ENCODE assay signal across 13 cellular contexts in genomic region chr15:63906266-63906584, GRCh38.
DNase-seq lines count a peak whose midpoint lies in the region; ATAC-seq and TF ChIP-seq lines count a peak whose summit lies in the region.
"Had no signal": no experiment of that assay in that cellular context is flagged by ENCODE, and none has a peak within 500 bp of the region (broad histone marks: within the 10 kb centered on the region; RNA-seq: fewer than 3 reads in every experiment).

No MANE protein-coding gene starts in this region.

- H3K27me3 ChIP-seq in right atrium auricular region: no peaks in the 10 kb centered on the region
- no peaks in the 10 kb centered on the region for H3K27me3 ChIP-seq in lower lobe of right lung (ENCODE audit: low read depth)
- no peaks in the 10 kb centered on the region for H3K27me3 ChIP-seq in upper lobe of left lung
- H3K27me3 ChIP-seq: BE2C had no signal

- WGBS in upper lobe of left lung, 2 donors: 96 to 98% methylated on average over 2 to 4 of the region's 4 CpGs

- no peak for TF ChIP-seq EP300 in upper lobe of left lung (IDR thresholded peaks at IDR 0.05)

- H3K4me1 Mint-ChIP-seq in activated T-helper 1 cell treated with anti-CD3 and anti-CD28 coated beads, Interleukin-12 subunit alpha, Interleukin-12 subunit beta, Interleukin-2, Interleukin-4 antibody, amounts not matched to agents 30 ng/mL and 10 ng/mL and 1 ng/mL, durations not matched to agents 14 hours and 24 hours and 36 hours (ENCODE audit: low read depth): peaks cover 28% of the 10 kb centered on the region

- intact Hi-C loops in left ventricle myocardium superior (cut with micrococcal nuclease) (no loop called here), lower lobe of right lung (cut with DNase I) (no loop called here)
- intact Hi-C loops in activated T-helper 1 cell treated with anti-CD3 and anti-CD28 coated beads, Interleukin-12 subunit alpha, Interleukin-12 subunit beta, Interleukin-2, Interleukin-4 antibody, amounts not matched to agents 30 ng/mL and 10 ng/mL and 1 ng/mL, durations not matched to agents 14 hours and 24 hours and 36 hours (cut with micrococcal nuclease): no loop called here

- H3K4me3 ChIP-seq in right atrium auricular region (no peak overlapping the region), lower lobe of right lung (no peak overlapping the region), upper lobe of left lung (no peak overlapping the region)

- H3K4me1 ChIP-seq in right atrium auricular region (peaks cover 0 to 22% of the 10 kb centered on the region in 2 donors), lower lobe of right lung (peaks cover 29% of the 10 kb centered on the region), upper lobe of left lung (peaks cover 11 to 26% (median 15%) of the 10 kb centered on the region in 4 donors)

- TF ChIP-seq POLR2A in upper lobe of left lung (IDR thresholded peaks at IDR 0.05): no peak

- H3K36me3 ChIP-seq in right atrium auricular region (peaks cover 9% of the 10 kb centered on the region), lower lobe of right lung (peaks cover 14% of the 10 kb centered on the region), upper lobe of left lung (peaks cover 0 to 11% (median 2%) of the 10 kb centered on the region in 4 donors)
- H3K36me3 ChIP-seq: BE2C had no signal

- H3K27ac Mint-ChIP-seq in activated T-helper 1 cell treated with anti-CD3 and anti-CD28 coated beads, Interleukin-12 subunit alpha, Interleukin-12 subunit beta, Interleukin-2, Interleukin-4 antibody, amounts not matched to agents 30 ng/mL and 10 ng/mL and 1 ng/mL, durations not matched to agents 14 hours and 24 hours and 36 hours: peak overlapping the region; percentile 87
- H3K27ac Mint-ChIP-seq: endodermal cell had no signal

- ATAC-seq in left ventricle myocardium superior (peak; percentile 11), lower lobe of right lung (peak in 1 of 2 donors; percentile 4), upper lobe of left lung (ENCODE audit: low FRiP score in 2 of 2) (no peak), HG02623 (IDR thresholded peaks at IDR 0.05; ENCODE audit: unreplicated experiment) (no peak), GM18909 (IDR thresholded peaks at IDR 0.05; ENCODE audit: poor library complexity, unreplicated experiment) (no peak)

- no peaks in the 10 kb centered on the region for H3K9me3 Mint-ChIP-seq in activated T-helper 1 cell treated with anti-CD3 and anti-CD28 coated beads, Interleukin-12 subunit alpha, Interleukin-12 subunit beta, Interleukin-2, Interleukin-4 antibody, amounts not matched to agents 30 ng/mL and 10 ng/mL and 1 ng/mL, durations not matched to agents 14 hours and 24 hours and 36 hours
- H3K9me3 Mint-ChIP-seq: endodermal cell had no signal

- H3K4me3 Mint-ChIP-seq in activated T-helper 1 cell treated with anti-CD3 and anti-CD28 coated beads, Interleukin-12 subunit alpha, Interleukin-12 subunit beta, Interleukin-2, Interleukin-4 antibody, amounts not matched to agents 30 ng/mL and 10 ng/mL and 1 ng/mL, durations not matched to agents 14 hours and 24 hours and 36 hours: peak overlapping the region; percentile 31
- H3K4me3 Mint-ChIP-seq: endodermal cell had no signal

- no peak for TF ChIP-seq CTCF in right atrium auricular region (IDR thresholded peaks at IDR 0.05)
- no peak for TF ChIP-seq CTCF in lower lobe of right lung (IDR thresholded peaks at IDR 0.05)
- no peak for TF ChIP-seq CTCF in upper lobe of left lung (IDR thresholded peaks at IDR 0.05)

- H3K27ac ChIP-seq in right atrium auricular region (peak overlapping the region in 1 of 2 donors; percentile 6), lower lobe of right lung (peak overlapping the region; percentile 27), upper lobe of left lung (peak overlapping the region in 3 of 4 donors; percentile 5 to 49 (median 33))

- H3K9me3 ChIP-seq in right atrium auricular region (no peaks in the 10 kb centered on the region), lower lobe of right lung (no peaks in the 10 kb centered on the region), upper lobe of left lung (no peaks in the 10 kb centered on the region)
- H3K9me3 ChIP-seq: BE2C had no signal

- no peaks in the 10 kb centered on the region for H3K36me3 Mint-ChIP-seq in activated T-helper 1 cell treated with anti-CD3 and anti-CD28 coated beads, Interleukin-12 subunit alpha, Interleukin-12 subunit beta, Interleukin-2, Interleukin-4 antibody, amounts not matched to agents 30 ng/mL and 10 ng/mL and 1 ng/mL, durations not matched to agents 14 hours and 24 hours and 36 hours (ENCODE audit: low read depth)

- DNase-seq in left ventricle myocardium superior (no peak), right atrium auricular region (ENCODE audit: low spot score) (no peak), lower lobe of right lung (no peak), upper lobe of left lung (no peak), hypothalamus (lab: John Stamatoyannopoulos, UW) (no peak)
- DNase-seq in activated T-helper 1 cell treated with anti-CD3 and anti-CD28 coated beads, Interleukin-12 subunit alpha, Interleukin-12 subunit beta, Interleukin-2, Interleukin-4 antibody, amounts not matched to agents 30 ng/mL and 10 ng/mL and 1 ng/mL, durations not matched to agents 14 hours and 24 hours and 36 hours (ENCODE audit: low spot score): no peak
- DNase-seq: activated CD4-positive, CD25-positive, alpha-beta regulatory T cell treated with anti-CD3 and anti-CD28 coated beads, Interleukin-2, amount 50 U/mL, for 72 hours; activated effector memory CD4-positive, alpha-beta T cell treated with anti-CD3 and anti-CD28 coated beads, Interleukin-2, amount 50 U/mL, for 16 hours; BE2C; endodermal cell; foreskin melanocyte had no signal

- H3K27me3 Mint-ChIP-seq in activated T-helper 1 cell treated with anti-CD3 and anti-CD28 coated beads, Interleukin-12 subunit alpha, Interleukin-12 subunit beta, Interleukin-2, Interleukin-4 antibody, amounts not matched to agents 30 ng/mL and 10 ng/mL and 1 ng/mL, durations not matched to agents 14 hours and 24 hours and 36 hours (ENCODE audit: insufficient read depth): no peaks in the 10 kb centered on the region
